ENCODE assay signal across 1 cellular context in the genomic region with DNA sequence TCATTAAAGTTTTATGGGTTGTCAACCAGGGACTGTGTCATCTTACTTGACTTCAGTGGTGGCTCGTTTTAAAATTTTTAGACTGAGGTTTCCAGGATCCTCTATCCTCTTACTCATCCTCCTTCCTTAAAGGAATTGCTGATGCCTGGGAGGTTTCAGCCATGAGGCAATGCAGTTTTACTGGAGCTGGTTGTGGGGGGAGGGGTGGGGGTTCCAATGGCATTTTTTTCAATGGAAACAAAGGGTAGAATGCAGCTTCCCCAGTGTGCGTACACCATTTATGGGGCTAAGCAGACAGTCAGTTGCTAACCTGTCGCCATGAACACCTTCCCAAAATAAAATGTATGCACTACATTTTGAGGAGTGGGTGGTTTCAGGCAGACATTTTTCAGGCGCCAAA.
TF ChIP-seq lines count a peak whose summit lies in the region.

No MANE protein-coding gene starts in this region.

TF ChIP-seq in K562, 482 proteins besides CTCF, POLR2A, EP300 and RAD21:
- TF ChIP-seq ZNF445 (CRISPR knock-in tag; IDR thresholded peaks at IDR 0.05; ENCODE audit: low read depth): no peak
- no peak for TF ChIP-seq ERF (CRISPR knock-in tag; IDR thresholded peaks at IDR 0.05)
- TF ChIP-seq RBM25 (IDR thresholded peaks at IDR 0.05; ENCODE audit: low read depth, low read length, severe bottlenecking): no peak
- no peak for TF ChIP-seq JUND (IDR thresholded peaks at IDR 0.05; ENCODE audit: borderline replicate concordance, low read depth, low read length)
- TF ChIP-seq JUND (tag; IDR thresholded peaks at IDR 0.05; ENCODE audit: borderline replicate concordance, low read depth, low read length): no peak
- no peak for TF ChIP-seq FOXJ2 (tag; IDR thresholded peaks at IDR 0.05)
- TF ChIP-seq HDAC2 (IDR thresholded peaks at IDR 0.05): no peak
- TF ChIP-seq ZHX1 (conservative IDR thresholded peaks at IDR 0.05; ENCODE audit: low read length): no peak
- no peak for TF ChIP-seq PTTG1 (tag; IDR thresholded peaks at IDR 0.05; ENCODE audit: low read depth)
- TF ChIP-seq RBM15 (IDR thresholded peaks at IDR 0.05; ENCODE audit: insufficient read depth, low read length): no peak
- no peak for TF ChIP-seq ATF6 (CRISPR knock-in tag; IDR thresholded peaks at IDR 0.05)
- TF ChIP-seq ETS1 (conservative IDR thresholded peaks at IDR 0.05; ENCODE audit: control insufficient read depth, low read depth, low read length): no peak
- TF ChIP-seq CGGBP1 (CRISPR knock-in tag; IDR thresholded peaks at IDR 0.05): no peak
- no peak for TF ChIP-seq RBM14 (IDR thresholded peaks at IDR 0.05; ENCODE audit: borderline replicate concordance, insufficient read depth, low read depth, low read length)
